In genomic region chr5:149596712-149597111, GRCh38 we compare ENCODE assay signal across 15 cellular contexts. TPM values are rescaled to one million over a fixed set of nuclear protein-coding genes. Genes with fewer than 3 reads are reported as not detected.
DNase-seq lines count a peak whose midpoint lies in the region; ATAC-seq and TF ChIP-seq lines count a peak whose summit lies in the region.
"Had no signal": no experiment of that assay in that cellular context is flagged by ENCODE, and none has a peak within 500 bp of the region (broad histone marks: within the 10 kb centered on the region; RNA-seq: fewer than 3 reads in every experiment).

No MANE protein-coding gene starts in this region.

- peaks cover 0 to 40% of the 10 kb centered on the region in 2 donors for H3K36me3 ChIP-seq in gastroesophageal sphincter

- H3K4me3 Mint-ChIP-seq in neural crest cell = no peak overlapping the region
- no peak overlapping the region for H3K4me3 Mint-ChIP-seq in activated CD8-positive, alpha-beta T cell treated with anti-CD3 and anti-CD28 coated beads, Interleukin-2, amount 10 ng/mL, durations not matched to agents 7 days and 5 days
- H3K4me3 Mint-ChIP-seq: activated CD4-positive, alpha-beta memory T cell treated with anti-CD3 and anti-CD28 coated beads for 36 hours; T-helper 17 cell had no signal

- ATAC-seq in Right ventricle myocardium inferior = peak; percentile 55
- ATAC-seq in gastroesophageal sphincter = peak; percentile 68
- ATAC-seq in activated CD8-positive, alpha-beta T cell treated with anti-CD3 and anti-CD28 coated beads, Interleukin-2, amount 10 ng/mL, durations not matched to agents 7 days and 5 days = no peak
- ATAC-seq: T-helper 17 cell had no signal

- WGBS in gastroesophageal sphincter (ENCODE audit: low coverage in 1 of 2), 2 donors = 64 to 74% methylated on average over 1 to 2 of the region's 2 CpGs

- H3K9me3 Mint-ChIP-seq in neural crest cell = no peaks in the 10 kb centered on the region
- no peaks in the 10 kb centered on the region for H3K9me3 Mint-ChIP-seq in activated CD8-positive, alpha-beta T cell treated with anti-CD3 and anti-CD28 coated beads, Interleukin-2, amount 10 ng/mL, durations not matched to agents 7 days and 5 days (ENCODE audit: insufficient read depth)
- H3K9me3 Mint-ChIP-seq: activated CD4-positive, alpha-beta memory T cell treated with anti-CD3 and anti-CD28 coated beads for 36 hours; IgD-negative memory B cell had no signal

- no peaks in the 10 kb centered on the region for H3K27me3 ChIP-seq in gastroesophageal sphincter

- DNase-seq in Right ventricle myocardium inferior (ENCODE audit: missing footprints) = no peak
- no peak for DNase-seq in cardiac septum (ENCODE audit: low spot score)
- DNase-seq in neural crest cell (ENCODE audit: low read depth, low spot score) = no peak
- no peak for DNase-seq in activated CD8-positive, alpha-beta T cell treated with anti-CD3 and anti-CD28 coated beads, Interleukin-2, amount 10 ng/mL, durations not matched to agents 7 days and 5 days
- no peak for DNase-seq in COR-L47 (lab: John Stamatoyannopoulos, UW)
- no peak for DNase-seq in stimulated activated naive CD4-positive, alpha-beta T cell (lab: John Stamatoyannopoulos, UW)
- DNase-seq in islet precursor cell = no peak
- DNase-seq: activated CD4-positive, alpha-beta memory T cell treated with anti-CD3 and anti-CD28 coated beads for 36 hours; activated gamma-delta T cell; erythroblast; NCI-H1417 treated with DMSO at 0.1 percent for 48 hours; NCI-H510A; T-helper 17 cell had no signal

- H3K27ac Mint-ChIP-seq in neural crest cell (ENCODE audit: unreplicated experiment) = peak overlapping the region; percentile 35
- no peak overlapping the region for H3K27ac Mint-ChIP-seq in activated CD8-positive, alpha-beta T cell treated with anti-CD3 and anti-CD28 coated beads, Interleukin-2, amount 10 ng/mL, durations not matched to agents 7 days and 5 days
- H3K27ac Mint-ChIP-seq: activated CD4-positive, alpha-beta memory T cell treated with anti-CD3 and anti-CD28 coated beads for 36 hours; IgD-negative memory B cell; T-helper 17 cell had no signal

- intact Hi-C loops in Right ventricle myocardium inferior (cut with DNase I) (no loop called here), cardiac septum (cut with DNase I) (no loop called here)

- no peak overlapping the region for H3K4me3 ChIP-seq in gastroesophageal sphincter

- TF ChIP-seq CTCF in gastroesophageal sphincter (IDR thresholded peaks at IDR 0.05) = no peak
- no peak for TF ChIP-seq CTCF in neural crest cell (conservative IDR thresholded peaks at IDR 0.05)

- H3K4me1 ChIP-seq in gastroesophageal sphincter = peaks cover 0 to 36% (median 4%) of the 10 kb centered on the region in 3 donors

- CTCF ChIA-PET in activated CD8-positive, alpha-beta T cell treated with anti-CD3 and anti-CD28 coated beads, Interleukin-2, amount 10 ng/mL, durations not matched to agents 7 days and 5 days (lab: Charles Lee) = interaction anchor here (0.9 kb wide), 1 partner anchor 32 kb away, joined by 3 read pairs; no protein-coding TSS in a partner anchor

- POLR2A ChIA-PET in activated CD8-positive, alpha-beta T cell treated with anti-CD3 and anti-CD28 coated beads, Interleukin-2, amount 10 ng/mL, durations not matched to agents 7 days and 5 days (lab: Charles Lee) = no interaction called here

- peak overlapping the region in 3 of 4 donors; percentile 34 to 57 (median 44) for H3K27ac ChIP-seq in gastroesophageal sphincter

- no peak for TF ChIP-seq POLR2A in gastroesophageal sphincter (IDR thresholded peaks at IDR 0.05)

- no peaks in the 10 kb centered on the region for H3K36me3 Mint-ChIP-seq in neural crest cell (ENCODE audit: low read depth)
- H3K36me3 Mint-ChIP-seq in activated CD8-positive, alpha-beta T cell treated with anti-CD3 and anti-CD28 coated beads, Interleukin-2, amount 10 ng/mL, durations not matched to agents 7 days and 5 days (ENCODE audit: low read depth) = no peaks in the 10 kb centered on the region
- H3K36me3 Mint-ChIP-seq: activated CD4-positive, alpha-beta memory T cell treated with anti-CD3 and anti-CD28 coated beads for 36 hours; IgD-negative memory B cell had no signal

- H3K4me1 Mint-ChIP-seq in neural crest cell = no peaks in the 10 kb centered on the region
- H3K4me1 Mint-ChIP-seq in activated CD8-positive, alpha-beta T cell treated with anti-CD3 and anti-CD28 coated beads, Interleukin-2, amount 10 ng/mL, durations not matched to agents 7 days and 5 days (ENCODE audit: low read depth) = no peaks in the 10 kb centered on the region

- H3K9me3 ChIP-seq in gastroesophageal sphincter = no peaks in the 10 kb centered on the region

- no peak for TF ChIP-seq EP300 in gastroesophageal sphincter (IDR thresholded peaks at IDR 0.05)

- H3K27me3 Mint-ChIP-seq in neural crest cell (ENCODE audit: low read depth) = no peaks in the 10 kb centered on the region
- H3K27me3 Mint-ChIP-seq in activated CD8-positive, alpha-beta T cell treated with anti-CD3 and anti-CD28 coated beads, Interleukin-2, amount 10 ng/mL, durations not matched to agents 7 days and 5 days (ENCODE audit: low read depth) = peaks cover 5% of the 10 kb centered on the region

RNA-seq across cellular contexts. Expression of gene ARHGEF37, which starts 15.4 kb away (rescaled TPM):
- total RNA-seq in Right ventricle myocardium inferior (32.2 TPM), cardiac septum (15.8 TPM), gastroesophageal sphincter (10 to 100 TPM; 13.5 to 30.6 (median 20.1) TPM), neural crest cell (1.9 and 2.3 TPM in 2 replicates)
- total RNA-seq in activated CD8-positive, alpha-beta T cell treated with anti-CD3 and anti-CD28 coated beads, Interleukin-2, amount 10 ng/mL, durations not matched to agents 7 days and 5 days = 1 to 10 TPM; 1.0 to 1.4 TPM

RNA-seq across cellular contexts. Expression of gene CSNK1A1, which starts 45.5 kb away (rescaled TPM):
- 202 TPM for total RNA-seq in Right ventricle myocardium inferior
- 206 TPM for total RNA-seq in cardiac septum
- total RNA-seq in gastroesophageal sphincter = 100 to 1,000 TPM; 264 to 414 (median 344) TPM
- 218 and 219 TPM in 2 replicates for total RNA-seq in neural crest cell
- total RNA-seq in activated CD8-positive, alpha-beta T cell treated with anti-CD3 and anti-CD28 coated beads, Interleukin-2, amount 10 ng/mL, durations not matched to agents 7 days and 5 days = 100 to 1,000 TPM; 163 to 177 TPM
